ENCODE assay signal across 16 cellular contexts in the genomic region with DNA sequence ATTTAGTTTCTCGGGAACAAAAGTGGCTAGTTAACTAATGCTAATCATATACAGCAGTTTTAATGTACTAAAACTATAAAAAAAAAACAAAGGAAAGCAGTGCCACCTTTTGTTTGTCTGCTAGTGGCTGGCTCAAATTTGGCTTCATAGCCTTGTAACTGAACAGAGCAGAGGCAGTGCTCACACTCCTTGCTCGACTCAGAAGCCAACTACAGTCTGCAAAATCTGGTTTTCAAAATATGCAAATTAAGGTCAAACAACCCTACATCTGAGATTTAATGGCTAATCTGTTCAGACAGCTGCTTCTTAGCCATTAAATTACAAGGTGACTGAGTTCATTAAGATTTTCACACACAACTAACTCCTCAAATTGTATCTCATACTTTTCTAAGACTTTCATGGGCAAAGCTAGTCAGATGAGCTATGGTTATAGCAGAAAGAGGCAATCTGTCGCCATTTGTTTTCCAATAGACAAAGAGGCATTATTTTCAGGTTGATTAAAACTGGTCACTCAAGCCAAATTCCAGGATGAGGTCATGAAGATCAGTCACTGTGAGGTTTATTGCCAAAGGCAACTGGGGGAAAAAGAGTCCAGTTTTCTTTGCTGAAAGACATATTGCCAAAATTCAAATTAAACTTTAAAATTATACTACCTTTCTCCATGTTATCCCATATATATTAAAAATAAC. TPM values are rescaled to one million over a fixed set of nuclear protein-coding genes. Genes with fewer than 3 reads are reported as not detected.
A peak's percentile ranks its signal among the peaks of the same experiment; 100 is the strongest.
DNase-seq lines count a peak whose midpoint lies in the region; ATAC-seq and TF ChIP-seq lines count a peak whose summit lies in the region.
"Had no signal": no experiment of that assay in that cellular context is flagged by ENCODE, and none has a peak within 500 bp of the region (broad histone marks: within the 10 kb centered on the region; RNA-seq: fewer than 3 reads in every experiment).

No MANE protein-coding gene starts in this region.

- no peak for TF ChIP-seq CTCF in GM23338 (conservative IDR thresholded peaks at IDR 0.05; ENCODE audit: low read depth in 2 of 2)
- TF ChIP-seq CTCF in glutamatergic neuron (IDR thresholded peaks at IDR 0.05; ENCODE audit: partially characterized antibody, unreplicated experiment): no peak
- TF ChIP-seq CTCF in OCI-LY7 (conservative IDR thresholded peaks at IDR 0.05; ENCODE audit: low read length): no peak
- no peak for TF ChIP-seq CTCF in WERI-Rb-1 (IDR thresholded peaks at IDR 0.05; ENCODE audit: low read depth, low read length)

- H3K9me3 Mint-ChIP-seq in GM23338 (no peaks in the 10 kb centered on the region), glutamatergic neuron (ENCODE audit: unreplicated experiment) (peaks cover 1% of the 10 kb centered on the region)
- no peaks in the 10 kb centered on the region for H3K9me3 Mint-ChIP-seq in activated T-cell treated with anti-CD3 and anti-CD28 coated beads, Interleukin-2, amount 50 U/mL, for 24 hours
- H3K9me3 Mint-ChIP-seq: activated CD4-positive, alpha-beta T cell treated with anti-CD3 and anti-CD28 coated beads, Interleukin-2, amount 10 ng/mL, durations not matched to agents 24 days and 14 days had no signal

- no peak overlapping the region for H3K27ac Mint-ChIP-seq in GM23338
- peak overlapping the region; percentile 80 for H3K27ac Mint-ChIP-seq in glutamatergic neuron (ENCODE audit: unreplicated experiment)
- H3K27ac Mint-ChIP-seq in activated T-cell treated with anti-CD3 and anti-CD28 coated beads, Interleukin-2, amount 50 U/mL, for 24 hours: no peak overlapping the region
- H3K27ac Mint-ChIP-seq: activated CD4-positive, alpha-beta T cell treated with anti-CD3 and anti-CD28 coated beads, Interleukin-2, amount 10 ng/mL, durations not matched to agents 24 days and 14 days; B cell had no signal

- H3K4me1 ChIP-seq in GM23338 (ENCODE audit: insufficient read depth) (no peaks in the 10 kb centered on the region), OCI-LY7 (ENCODE audit: insufficient read depth, low read length, poor library complexity, severe bottlenecking) (no peaks in the 10 kb centered on the region)

- no peak for ATAC-seq in GM23338
- ATAC-seq: left lobe of liver had no signal

- CTCF ChIA-PET in OCI-LY7 (lab: Charles Lee; ENCODE audit: unreplicated experiment): no interaction called here

- H4K20me1 ChIP-seq in GM23338 (replicated peaks; ENCODE audit: insufficient read depth): no peaks in the 10 kb centered on the region
- no peaks in the 10 kb centered on the region for H4K20me1 ChIP-seq in OCI-LY7 (ENCODE audit: insufficient read depth, low read length)

- 0 out of 2 replicates have a peak overlapping the region, but pooled peaks have one; percentile 15 for H2AFZ ChIP-seq in GM23338
- no peak overlapping the region for H2AFZ ChIP-seq in OCI-LY7 (ENCODE audit: low read length)

- H3K4me1 Mint-ChIP-seq in GM23338 (no peaks in the 10 kb centered on the region), glutamatergic neuron (ENCODE audit: low read depth, unreplicated experiment) (peaks cover 7% of the 10 kb centered on the region)
- H3K4me1 Mint-ChIP-seq in activated T-cell treated with anti-CD3 and anti-CD28 coated beads, Interleukin-2, amount 50 U/mL, for 24 hours (ENCODE audit: low read depth): no peaks in the 10 kb centered on the region
- H3K4me1 Mint-ChIP-seq: activated CD4-positive, alpha-beta T cell treated with anti-CD3 and anti-CD28 coated beads, Interleukin-2, amount 10 ng/mL, durations not matched to agents 24 days and 14 days; B cell had no signal

- H3K27me3 Mint-ChIP-seq in GM23338 (ENCODE audit: insufficient read depth, low read depth, poor library complexity) (peaks cover 5% of the 10 kb centered on the region), glutamatergic neuron (ENCODE audit: unreplicated experiment) (no peaks in the 10 kb centered on the region)
- H3K27me3 Mint-ChIP-seq in activated T-cell treated with anti-CD3 and anti-CD28 coated beads, Interleukin-2, amount 50 U/mL, for 24 hours: peaks cover 19% of the 10 kb centered on the region

- H3K4me3 ChIP-seq in GM23338 (no peak overlapping the region), OCI-LY7 (ENCODE audit: low read depth, low read length, poor library complexity, severe bottlenecking) (no peak overlapping the region), WERI-Rb-1 (ENCODE audit: low read depth, low read length) (no peak overlapping the region)

- POLR2A ChIA-PET in OCI-LY7 (lab: Charles Lee): no interaction called here

- H3K9me3 ChIP-seq in OCI-LY7 (ENCODE audit: low read length) (no peaks in the 10 kb centered on the region), WERI-Rb-1 (ENCODE audit: severe bottlenecking) (no peaks in the 10 kb centered on the region)

- H3K27ac ChIP-seq in GM23338 (ENCODE audit: low read depth) (no peak overlapping the region), OCI-LY7 (ENCODE audit: low read depth, low read length, poor library complexity, severe bottlenecking) (no peak overlapping the region), WERI-Rb-1 (no peak overlapping the region)
- H3K27ac ChIP-seq: KMS-11 had no signal

- H3K4me3 Mint-ChIP-seq in GM23338: no peak overlapping the region
- no peak overlapping the region for H3K4me3 Mint-ChIP-seq in glutamatergic neuron (ENCODE audit: unreplicated experiment)
- no peak overlapping the region for H3K4me3 Mint-ChIP-seq in activated T-cell treated with anti-CD3 and anti-CD28 coated beads, Interleukin-2, amount 50 U/mL, for 24 hours
- H3K4me3 Mint-ChIP-seq: activated CD4-positive, alpha-beta T cell treated with anti-CD3 and anti-CD28 coated beads, Interleukin-2, amount 10 ng/mL, durations not matched to agents 24 days and 14 days; B cell had no signal

- DNase-seq in GM23338 (ENCODE audit: low spot score) (no peak), SW480 (ENCODE audit: low spot score) (peak; percentile 13), glutamatergic neuron (no peak), pons (ENCODE audit: low spot score) (peak; percentile 96), OCI-LY7 (ENCODE audit: low spot score) (no peak), T-helper 9 cell (no peak), WERI-Rb-1 (no peak)
- DNase-seq in activated T-cell treated with anti-CD3 and anti-CD28 coated beads, Interleukin-2, amount 50 U/mL, for 24 hours: no peak
- DNase-seq: activated CD4-positive, alpha-beta T cell treated with anti-CD3 and anti-CD28 coated beads, Interleukin-2, amount 10 ng/mL, durations not matched to agents 24 days and 14 days; activated effector memory CD4-positive, alpha-beta T cell treated with anti-CD3 and anti-CD28 coated beads, Interleukin-2, amount 50 U/mL, for 16 hours; cerebellar nuclear complex; NCI-H2029; T-helper 1 cell had no signal

- H3K4me2 ChIP-seq in GM23338 (no peak overlapping the region), OCI-LY7 (ENCODE audit: low read length) (no peak overlapping the region)
- H3K4me2 ChIP-seq: KMS-11 had no signal

- intact Hi-C loops in OCI-LY7 (cut with micrococcal nuclease; ENCODE audit: unreplicated experiment): no loop called here

- H3K36me3 ChIP-seq in GM23338 (ENCODE audit: insufficient read depth): no peaks in the 10 kb centered on the region
- H3K36me3 ChIP-seq in OCI-LY7 (ENCODE audit: insufficient read depth, low read length): no peaks in the 10 kb centered on the region
- no peaks in the 10 kb centered on the region for H3K36me3 ChIP-seq in WERI-Rb-1

- H3K36me3 Mint-ChIP-seq in GM23338 (ENCODE audit: low read depth) (no peaks in the 10 kb centered on the region), glutamatergic neuron (ENCODE audit: unreplicated experiment) (no peaks in the 10 kb centered on the region)
- no peaks in the 10 kb centered on the region for H3K36me3 Mint-ChIP-seq in activated T-cell treated with anti-CD3 and anti-CD28 coated beads, Interleukin-2, amount 50 U/mL, for 24 hours (ENCODE audit: low read depth)

- BruUV-seq in OCI-LY7 (replicated peaks; lab: Mats Ljungman, UMichigan): no TSS peak

- H3K79me2 ChIP-seq in GM23338 (replicated peaks; ENCODE audit: insufficient read depth) (no peaks in the 10 kb centered on the region), OCI-LY7 (ENCODE audit: insufficient read depth, low read depth, low read length) (no peaks in the 10 kb centered on the region)

- no peaks in the 10 kb centered on the region for H3K27me3 ChIP-seq in GM23338 (ENCODE audit: insufficient read depth)
- H3K27me3 ChIP-seq in WERI-Rb-1 (ENCODE audit: insufficient read depth, low read depth, severe bottlenecking): no peaks in the 10 kb centered on the region

- no peaks in the 10 kb centered on the region for H3F3A ChIP-seq in GM23338 (replicated peaks; ENCODE audit: low read depth)

- H3K9me2 ChIP-seq in GM23338 (ENCODE audit: insufficient read depth): no peaks in the 10 kb centered on the region
- H3K9me2 ChIP-seq in OCI-LY7 (ENCODE audit: insufficient read depth, low read length): no peaks in the 10 kb centered on the region

TF ChIP-seq in GM23338, 12 proteins besides CTCF, POLR2A, EP300 and RAD21 (continues in another document):
- TF ChIP-seq CREB1 (CRISPR knock-in tag; IDR thresholded peaks at IDR 0.05; ENCODE audit: low read depth) (no peak), EZH2phosphoT487 (IDR thresholded peaks at IDR 0.05; ENCODE audit: unreplicated experiment) (no peak), ZNF114 (CRISPR knock-in tag; IDR thresholded peaks at IDR 0.05) (no peak), NANOG (IDR thresholded peaks at IDR 0.05; ENCODE audit: borderline replicate concordance) (no peak)

RNA-seq across cellular contexts. Expression of a gene that starts 56.8 kb away (rescaled TPM):
- 3.4 and 6.0 TPM in 2 replicates for total RNA-seq in GM23338 (2014; rRNA removed; shearing (Covaris generic))
- polyA plus RNA-seq in GM23338 (2016; fragmentation: Nextera tagmentation; extraction: Ambion mirVana): 5.7 and 6.1 TPM in 2 replicates
- total RNA-seq in glutamatergic neuron (ENCODE audit: unreplicated experiment) (125 TPM), OCI-LY7 (2022) (not detected in 2 replicates)
- total RNA-seq in OCI-LY7 (2014; rRNA removed; shearing (Covaris generic)): 0.03 TPM in 1 of 2 replicates, not detected in the other
- total RNA-seq: activated CD4-positive, alpha-beta T cell treated with anti-CD3 and anti-CD28 coated beads, Interleukin-2, amount 10 ng/mL, durations not matched to agents 24 days and 14 days had no signal

Comparison
In these comparisons a context has a peak if more than half of its experiments do, and no peak if none do; other contexts are left out.
1. DNase-seq: peak in SW480 (single experiment) and pons (single experiment); none in GM23338 (single experiment), glutamatergic neuron (single experiment), OCI-LY7 (single experiment), T-helper 9 cell (single experiment), WERI-Rb-1 (single experiment) and activated T-cell treated with anti-CD3 and anti-CD28 coated beads, Interleukin-2, amount 50 U/mL, for 24 hours (single experiment).
2. RNA of a gene that starts 56.8 kb away (total RNA-seq): 125 TPM in glutamatergic neuron (single experiment); 3.4 to 6.0 TPM in GM23338 and 0.03 TPM in OCI-LY7; every median in the first group is over 10 times any median in the second.